Comparison of ENCODE assay signal across 8 cellular contexts in genomic region chr1:201020647-201021332, GRCh38. TPM values are rescaled to one million over a fixed set of nuclear protein-coding genes. Genes with fewer than 3 reads are reported as not detected.
A peak's percentile ranks its signal among the peaks of the same experiment; 100 is the strongest.
DNase-seq lines count a peak whose midpoint lies in the region; ATAC-seq and TF ChIP-seq lines count a peak whose summit lies in the region.

No MANE protein-coding gene starts in this region.

- H3K9me3 ChIP-seq in HEK293 (ENCODE audit: control insufficient read depth, insufficient read depth, low read depth, low read length) (no peaks in the 10 kb centered on the region), parathyroid adenoma (ENCODE audit: control insufficient read depth, low read length) (no peaks in the 10 kb centered on the region)

- peaks cover 5% of the 10 kb centered on the region for H3K4me1 ChIP-seq in HEK293 (ENCODE audit: control insufficient read depth, insufficient read depth, low read length)
- peaks cover 35% of the 10 kb centered on the region for H3K4me1 ChIP-seq in parathyroid adenoma

- H3K36me3 ChIP-seq in HEK293 (ENCODE audit: control insufficient read depth in 2 of 2, insufficient read depth in 1 of 2, low read length in 2 of 2) (no peaks in the 10 kb centered on the region), parathyroid adenoma (ENCODE audit: control insufficient read depth, insufficient read depth, low read length) (no peaks in the 10 kb centered on the region)

- POLR2A ChIA-PET in HEK293 (lab: Yijun Ruan, JAX): interaction anchor here (0.6 to 0.7 kb wide), 3 partner anchors 12 to 283 kb away, joined by 3 to 7 read pairs (median 6); no protein-coding TSS in a partner anchor

- intact Hi-C loops in CD14-positive monocyte (cut with micrococcal nuclease): loop anchor here in 1 of 2 donors (5.0 kb wide), 1 partner anchor 393 kb away; no protein-coding TSS in a partner anchor

- H3K4me3 ChIP-seq in HEK293 (ENCODE audit: low read depth, low read length) (no peak overlapping the region), parathyroid adenoma (ENCODE audit: low read depth, low read length) (no peak overlapping the region)

- H3K4me1 Mint-ChIP-seq in CD14-positive monocyte: peaks cover 89% of the 10 kb centered on the region
- peaks cover 59 to 75% of the 10 kb centered on the region in 2 donors for H3K4me1 Mint-ChIP-seq in effector memory CD8-positive, alpha-beta T cell (ENCODE audit: low read depth in 2 of 2)

- H3K36me3 Mint-ChIP-seq in CD14-positive monocyte: peaks cover 0 to 2% of the 10 kb centered on the region in 2 donors
- H3K36me3 Mint-ChIP-seq in effector memory CD8-positive, alpha-beta T cell (ENCODE audit: insufficient read depth): peaks cover 20% of the 10 kb centered on the region

- no peak overlapping the region for H3K4me2 ChIP-seq in parathyroid adenoma (ENCODE audit: low read length)

- CTCF ChIA-PET in HEK293 (lab: Yijun Ruan, JAX): interaction anchor here (0.7 to 9.6 kb wide), 13 partner anchors 9 to 398 kb away, joined by 3 to 65 read pairs (median 5); no protein-coding TSS in a partner anchor

- peaks cover 0 to 11% (median 2%) of the 10 kb centered on the region in 3 donors for H3K27me3 Mint-ChIP-seq in CD14-positive monocyte (ENCODE audit: low read depth in 3 of 3)
- H3K27me3 Mint-ChIP-seq in effector memory CD8-positive, alpha-beta T cell: no peaks in the 10 kb centered on the region

- ATAC-seq in effector memory CD8-positive, alpha-beta T cell (replicated peaks): no peak
- no peak for ATAC-seq in GM19463 (IDR thresholded peaks at IDR 0.05; ENCODE audit: unreplicated experiment)

- no peaks in the 10 kb centered on the region for H3K27me3 ChIP-seq in parathyroid adenoma (ENCODE audit: control insufficient read depth, insufficient read depth, low read length)

- H3K27ac ChIP-seq in HEK293 (ENCODE audit: extremely low read depth, low read depth, low read length) (no peak overlapping the region; the same call in 1 of the 2 replicates), parathyroid adenoma (peak overlapping the region; percentile 73)

- TF ChIP-seq CTCF in CD14-positive monocyte (IDR thresholded peaks at IDR 0.05): peak; percentile 33
- no peak for TF ChIP-seq CTCF in HEK293 (tag by site-specific recombination; IDR thresholded peaks at IDR 0.05)
- TF ChIP-seq CTCF in parathyroid adenoma (IDR thresholded peaks at IDR 0.05): no peak

- DNase-seq in CD14-positive monocyte (ENCODE audit: low spot score): no peak
- peak; percentile 37 for DNase-seq in UCSD-AML1 (lab: John Stamatoyannopoulos, UW; ENCODE audit: unreplicated experiment)
- DNase-seq in effector memory CD8-positive, alpha-beta T cell: no peak
- DNase-seq in activated gamma-delta T cell (lab: John Stamatoyannopoulos, UW): no peak
- DNase-seq in SHP77 treated with DMSO at 0.1 percent for 48 hours (lab: John Stamatoyannopoulos, UW): no peak

- peaks cover 0 to 2% (median 0%) of the 10 kb centered on the region in 7 donors for H3K9me3 Mint-ChIP-seq in CD14-positive monocyte
- H3K9me3 Mint-ChIP-seq in effector memory CD8-positive, alpha-beta T cell: no peaks in the 10 kb centered on the region

- H3K79me2 ChIP-seq in parathyroid adenoma: peaks cover 5% of the 10 kb centered on the region

- peak overlapping the region; percentile 52 to 71 for H3K4me3 Mint-ChIP-seq in CD14-positive monocyte
- H3K4me3 Mint-ChIP-seq in effector memory CD8-positive, alpha-beta T cell: peak overlapping the region; percentile 97 to 99

- no peak overlapping the region for H2AFZ ChIP-seq in parathyroid adenoma

- H3K27ac Mint-ChIP-seq in CD14-positive monocyte: peak overlapping the region in 6 of 7 donors; percentile 88 to 97 (median 93)
- H3K27ac Mint-ChIP-seq in effector memory CD8-positive, alpha-beta T cell: peak overlapping the region; percentile 97 to 98

- H3K9ac ChIP-seq in parathyroid adenoma: no peak overlapping the region

TF ChIP-seq in HEK293, 187 proteins besides CTCF, POLR2A, EP300 and RAD21:
- TF ChIP-seq ZSCAN4 (tag by site-specific recombination; IDR thresholded peaks at IDR 0.05) (0 out of 2 replicates have a peak, but pooled peaks have one; percentile 43), ZBTB20 (tag by site-specific recombination; IDR thresholded peaks at IDR 0.05) (peak; percentile 68), ZNF366 (tag by site-specific recombination; conservative IDR thresholded peaks at IDR 0.05) (0 out of 2 replicates have a peak, but pooled peaks have one; percentile 9), PRDM10 (tag by site-specific recombination; IDR thresholded peaks at IDR 0.05) (peak; percentile 69), EGR2 (tag by site-specific recombination; IDR thresholded peaks at IDR 0.05; ENCODE audit: low read depth) (0 out of 2 replicates have a peak, but pooled peaks have one; percentile 11), PATZ1 (tag by site-specific recombination; IDR thresholded peaks at IDR 0.05) (0 out of 2 replicates have a peak, but pooled peaks have one; percentile 22), ATF2 (tag by site-specific recombination; IDR thresholded peaks at IDR 0.05; ENCODE audit: low read depth) (no peak), ZNF48 (tag by site-specific recombination; IDR thresholded peaks at IDR 0.05) (no peak)

RNA-seq across cellular contexts. Expression of gene KIF21B, which starts 2.7 kb away (rescaled TPM):
- under 1 TPM; 0.18 to 0.30 TPM for polyA plus RNA-seq in CD14-positive monocyte
